2 cellular contexts compared by ENCODE assay signal in genomic region chr7:107799645-107800264, GRCh38.
TF ChIP-seq lines count a peak whose summit lies in the region.

No MANE protein-coding gene starts in this region.

TF ChIP-seq in K562, 482 proteins besides CTCF, POLR2A, EP300 and RAD21:
- TF ChIP-seq MTA1 (IDR thresholded peaks at IDR 0.05; ENCODE audit: borderline replicate concordance), result no peak
- TF ChIP-seq NR2F6 (CRISPR knock-in tag; IDR thresholded peaks at IDR 0.05), result no peak
- no peak for TF ChIP-seq RFX7 (CRISPR knock-in tag; IDR thresholded peaks at IDR 0.05)
- no peak for TF ChIP-seq RFX1 (IDR thresholded peaks at IDR 0.05)
- no peak for TF ChIP-seq ZNF12 (CRISPR knock-in tag; IDR thresholded peaks at IDR 0.05)
- 0 out of 2 replicates have a peak, but pooled peaks have one; percentile 26 for TF ChIP-seq ADNP (tag; IDR thresholded peaks at IDR 0.05)
- TF ChIP-seq NR2C2 (CRISPR knock-in tag; IDR thresholded peaks at IDR 0.05), result no peak
- no peak for TF ChIP-seq NR2C2 (tag; IDR thresholded peaks at IDR 0.05)
- TF ChIP-seq SMARCA4 (IDR thresholded peaks at IDR 0.05), result no peak

TF ChIP-seq in GM23338, 12 proteins besides CTCF, POLR2A, EP300 and RAD21:
- TF ChIP-seq CREB1 (CRISPR knock-in tag; IDR thresholded peaks at IDR 0.05; ENCODE audit: low read depth), result no peak
- TF ChIP-seq STAT1 (IDR thresholded peaks at IDR 0.05; ENCODE audit: unreplicated experiment), result no peak
- TF ChIP-seq NANOG (IDR thresholded peaks at IDR 0.05; ENCODE audit: borderline replicate concordance), result no peak
- TF ChIP-seq POLR2AphosphoS5 (IDR thresholded peaks at IDR 0.05; ENCODE audit: low read depth), result no peak
- no peak for TF ChIP-seq ETS1 (IDR thresholded peaks at IDR 0.05)
- TF ChIP-seq REST (IDR thresholded peaks at IDR 0.05; ENCODE audit: unreplicated experiment), result no peak
- no peak for TF ChIP-seq ZNF331 (CRISPR knock-in tag; IDR thresholded peaks at IDR 0.05; ENCODE audit: low read depth)
- TF ChIP-seq ZNF114 (CRISPR knock-in tag; IDR thresholded peaks at IDR 0.05), result no peak
- no peak for TF ChIP-seq ZNF462 (CRISPR knock-in tag; IDR thresholded peaks at IDR 0.05)
- TF ChIP-seq JUNB (IDR thresholded peaks at IDR 0.05; ENCODE audit: unreplicated experiment), result no peak
- TF ChIP-seq EZH2 (IDR thresholded peaks at IDR 0.05; ENCODE audit: low read depth, unreplicated experiment), result no peak
- no peak for TF ChIP-seq EZH2phosphoT487 (IDR thresholded peaks at IDR 0.05; ENCODE audit: unreplicated experiment)
